In genomic region chr1:111789077-111789476, GRCh38 we compare ENCODE assay signal across 17 cellular contexts. TPM values are rescaled to one million over a fixed set of nuclear protein-coding genes. Genes with fewer than 3 reads are reported as not detected.
DNase-seq lines count a peak whose midpoint lies in the region; ATAC-seq and TF ChIP-seq lines count a peak whose summit lies in the region.
"Had no signal": no experiment of that assay in that cellular context is flagged by ENCODE, and none has a peak within 500 bp of the region (broad histone marks: within the 10 kb centered on the region; RNA-seq: fewer than 3 reads in every experiment).

No MANE protein-coding gene starts in this region.

- TF ChIP-seq POLR2A in stomach (IDR thresholded peaks at IDR 0.05), result no peak

- intact Hi-C loops in stomach (cut with DNase I; ENCODE audit: low total_unique reads), result no loop called here
- intact Hi-C loops in Caco-2 (cut with micrococcal nuclease; ENCODE audit: unreplicated experiment), result no loop called here

- POLR2A ChIA-PET in Caco-2 (lab: Charles Lee), result no interaction called here

- peak overlapping the region in 3 of 5 donors; percentile 9 to 49 (median 36) for H3K27ac ChIP-seq in stomach
- no peak overlapping the region for H3K27ac ChIP-seq in hepatocyte
- H3K27ac ChIP-seq: tibial artery had no signal

- H3K4me2 ChIP-seq in hepatocyte, result no peak overlapping the region

- no peaks in the 10 kb centered on the region for H3K79me2 ChIP-seq in hepatocyte

- no peak overlapping the region for H3K27ac Mint-ChIP-seq in stimulated activated memory B cell treated with anti-CD40 and anti-IgM and Interleukin-4, amounts not matched to agents 10 μg/mL and 1 μg/mL and 100 μg/mL, for 72 hours
- no peak overlapping the region for H3K27ac Mint-ChIP-seq in Caco-2 (ENCODE audit: unreplicated experiment)
- H3K27ac Mint-ChIP-seq: CD8-positive, alpha-beta T cell; mesothelial cell of epicardium had no signal

- peaks cover 0 to 4% (median 0%) of the 10 kb centered on the region in 4 donors for H3K36me3 ChIP-seq in stomach
- no peaks in the 10 kb centered on the region for H3K36me3 ChIP-seq in hepatocyte (replicated peaks; ENCODE audit: insufficient read depth, low read depth)
- H3K36me3 ChIP-seq in Caco-2 (ENCODE audit: control insufficient read depth, insufficient read depth, low read length), result no peaks in the 10 kb centered on the region
- H3K36me3 ChIP-seq: tibial artery had no signal

- no peaks in the 10 kb centered on the region for H4K20me1 ChIP-seq in hepatocyte (ENCODE audit: insufficient read depth, poor library complexity, severe bottlenecking)

- no peak for ATAC-seq in stimulated activated memory B cell treated with anti-CD40 and anti-IgM and Interleukin-4, amounts not matched to agents 10 μg/mL and 1 μg/mL and 100 μg/mL, for 72 hours
- ATAC-seq: activated CD4-positive, CD25-positive, alpha-beta regulatory T cell treated with anti-CD3 and anti-CD28 coated beads, Interleukin-2, amount 50 U/mL, for 24 hours; CD8-positive, alpha-beta T cell had no signal

- no peaks in the 10 kb centered on the region for H3K36me3 Mint-ChIP-seq in stimulated activated memory B cell treated with anti-CD40 and anti-IgM and Interleukin-4, amounts not matched to agents 10 μg/mL and 1 μg/mL and 100 μg/mL, for 72 hours
- H3K36me3 Mint-ChIP-seq in Caco-2 (ENCODE audit: insufficient read depth, unreplicated experiment), result no peaks in the 10 kb centered on the region
- H3K36me3 Mint-ChIP-seq: CD8-positive, alpha-beta T cell; mesothelial cell of epicardium had no signal

- H3K4me3 ChIP-seq in fibroblast of pulmonary artery (replicated peaks; ENCODE audit: low read depth, low read length) (no peak overlapping the region), stomach (no peak overlapping the region), hepatocyte (no peak overlapping the region), Caco-2 (ENCODE audit: low read depth, low read length) (no peak overlapping the region)
- H3K4me3 ChIP-seq: tibial artery had no signal

- no peak overlapping the region for H3K4me3 Mint-ChIP-seq in stimulated activated memory B cell treated with anti-CD40 and anti-IgM and Interleukin-4, amounts not matched to agents 10 μg/mL and 1 μg/mL and 100 μg/mL, for 72 hours
- no peak overlapping the region for H3K4me3 Mint-ChIP-seq in Caco-2 (ENCODE audit: unreplicated experiment)
- H3K4me3 Mint-ChIP-seq: CD8-positive, alpha-beta T cell; mesothelial cell of epicardium had no signal

- no peak overlapping the region for H2AFZ ChIP-seq in hepatocyte

- 43 to 67% (median 61%) methylated on average over 5 of the region's 5 CpGs for WGBS in stomach, 5 donors
- WGBS in hepatocyte (ENCODE audit: low lambda C conversion rate, missing lambda C conversion rate), result 72% methylated on average over 5 of the region's 5 CpGs

- no peaks in the 10 kb centered on the region for H3K9me3 Mint-ChIP-seq in stimulated activated memory B cell treated with anti-CD40 and anti-IgM and Interleukin-4, amounts not matched to agents 10 μg/mL and 1 μg/mL and 100 μg/mL, for 72 hours
- no peaks in the 10 kb centered on the region for H3K9me3 Mint-ChIP-seq in Caco-2 (ENCODE audit: unreplicated experiment)
- H3K9me3 Mint-ChIP-seq: CD8-positive, alpha-beta T cell; mesothelial cell of epicardium had no signal

- TF ChIP-seq CTCF in fibroblast of pulmonary artery (IDR thresholded peaks at IDR 0.05; ENCODE audit: low read length, missing control alignments), result no peak
- TF ChIP-seq CTCF in stomach (IDR thresholded peaks at IDR 0.05), result no peak
- no peak for TF ChIP-seq CTCF in hepatocyte (IDR thresholded peaks at IDR 0.05; ENCODE audit: poor library complexity)
- TF ChIP-seq CTCF in Caco-2 (IDR thresholded peaks at IDR 0.05; ENCODE audit: insufficient read depth in 1 of 2, low read depth in 1 of 2, low read length in 1 of 2, severe bottlenecking in 1 of 2, unreplicated experiment in 1 of 2), result no peak

- H3K27me3 ChIP-seq in stomach (peaks cover 0 to 8% (median 0%) of the 10 kb centered on the region in 3 donors), hepatocyte (peaks cover 3% of the 10 kb centered on the region), Caco-2 (replicated peaks; ENCODE audit: control insufficient read depth, insufficient read depth, low read length) (no peaks in the 10 kb centered on the region)
- H3K27me3 ChIP-seq: tibial artery had no signal

- no peaks in the 10 kb centered on the region for H3K9me3 ChIP-seq in stomach
- no peaks in the 10 kb centered on the region for H3K9me3 ChIP-seq in hepatocyte (ENCODE audit: low read depth)
- H3K9me3 ChIP-seq in Caco-2, result no peaks in the 10 kb centered on the region
- H3K9me3 ChIP-seq: tibial artery had no signal

- TF ChIP-seq EP300 in stomach (IDR thresholded peaks at IDR 0.05), result no peak

- H3K4me1 ChIP-seq in stomach, result peaks cover 0 to 10% (median 7%) of the 10 kb centered on the region in 4 donors
- no peaks in the 10 kb centered on the region for H3K4me1 ChIP-seq in hepatocyte (ENCODE audit: insufficient read depth)
- no peaks in the 10 kb centered on the region for H3K4me1 ChIP-seq in Caco-2
- H3K4me1 ChIP-seq: tibial artery had no signal

- H3K9me2 ChIP-seq in hepatocyte (replicated peaks; ENCODE audit: insufficient read depth), result no peaks in the 10 kb centered on the region

- BruUV-seq in Caco-2 (replicated peaks; lab: Mats Ljungman, UMichigan), result no TSS peak

- CTCF ChIA-PET in Caco-2 (lab: Charles Lee), result no interaction called here

- DNase-seq in NCI-H524 (lab: John Stamatoyannopoulos, UW), result peak; percentile 28 to 79
- no peak for DNase-seq in NCI-H524 treated with DMSO at 0.1 percent for 48 hours (lab: John Stamatoyannopoulos, UW)
- DNase-seq in NCI-H446 treated with DMSO at 0.1 percent for 48 hours (lab: John Stamatoyannopoulos, UW), result peak; percentile 73
- peak; percentile 38 for DNase-seq in fibroblast of pulmonary artery (ENCODE audit: low read depth)
- DNase-seq in stomach, result no peak
- DNase-seq in hepatocyte (ENCODE audit: low spot score), result no peak
- no peak for DNase-seq in Caco-2
- DNase-seq: activated effector memory CD4-positive, alpha-beta T cell treated with Interleukin-2 at 50 U/mL for 16 hours; cortex of kidney; GOT3; NCI-H1436; SHP77 had no signal

- H3K4me1 Mint-ChIP-seq in stimulated activated memory B cell treated with anti-CD40 and anti-IgM and Interleukin-4, amounts not matched to agents 10 μg/mL and 1 μg/mL and 100 μg/mL, for 72 hours, result peaks cover 24% of the 10 kb centered on the region
- H3K4me1 Mint-ChIP-seq in Caco-2 (ENCODE audit: low read depth, unreplicated experiment), result no peaks in the 10 kb centered on the region
- H3K4me1 Mint-ChIP-seq: mesothelial cell of epicardium had no signal

- peaks cover 50% of the 10 kb centered on the region for H3K27me3 Mint-ChIP-seq in stimulated activated memory B cell treated with anti-CD40 and anti-IgM and Interleukin-4, amounts not matched to agents 10 μg/mL and 1 μg/mL and 100 μg/mL, for 72 hours
- peaks cover 4% of the 10 kb centered on the region for H3K27me3 Mint-ChIP-seq in Caco-2 (ENCODE audit: insufficient read depth, unreplicated experiment)

RNA-seq across cellular contexts. Expression of gene DDX20, which starts 33.4 kb away (rescaled TPM):
- 10 to 100 TPM in 4 of 5 donors, under 1 TPM in 1; 0.58 to 55.6 (median 17.2) TPM for total RNA-seq in stomach
- polyA plus RNA-seq in stomach, result 1 to 10 TPM; 3.3 to 4.9 (median 3.7) TPM
- 19.4 and 19.5 TPM in 2 replicates for total RNA-seq in hepatocyte
- polyA plus RNA-seq in hepatocyte, result 6.7 and 7.7 TPM in 2 replicates
- 10.4 and 11.6 TPM in 2 replicates for total RNA-seq in Caco-2 (2022)

RNA-seq across cellular contexts. Expression of gene INKA2, which starts 49.9 kb away (rescaled TPM):
- 1 to 10 TPM; 1.0 to 4.7 (median 3.2) TPM for total RNA-seq in stomach
- 1 to 10 TPM; 1.7 to 6.1 (median 2.1) TPM for polyA plus RNA-seq in stomach
- 0.44 and 3.2 TPM in 2 replicates for total RNA-seq in hepatocyte
- polyA plus RNA-seq in hepatocyte, result 1.8 and 3.4 TPM in 2 replicates
- 5.8 and 8.5 TPM in 2 replicates for total RNA-seq in Caco-2 (2022)

Comparison
In these comparisons a context has a peak if more than half of its experiments do, and no peak if none do; other contexts are left out.
1. DNase-seq: peak in NCI-H524 (2 of 2), NCI-H446 treated with DMSO at 0.1 percent for 48 hours (single experiment) and fibroblast of pulmonary artery (single experiment); none in NCI-H524 treated with DMSO at 0.1 percent for 48 hours (single experiment), stomach (single experiment), hepatocyte (single experiment) and Caco-2 (0 of 2).